ENCODE assay signal across 14 cellular contexts in the genomic region with DNA sequence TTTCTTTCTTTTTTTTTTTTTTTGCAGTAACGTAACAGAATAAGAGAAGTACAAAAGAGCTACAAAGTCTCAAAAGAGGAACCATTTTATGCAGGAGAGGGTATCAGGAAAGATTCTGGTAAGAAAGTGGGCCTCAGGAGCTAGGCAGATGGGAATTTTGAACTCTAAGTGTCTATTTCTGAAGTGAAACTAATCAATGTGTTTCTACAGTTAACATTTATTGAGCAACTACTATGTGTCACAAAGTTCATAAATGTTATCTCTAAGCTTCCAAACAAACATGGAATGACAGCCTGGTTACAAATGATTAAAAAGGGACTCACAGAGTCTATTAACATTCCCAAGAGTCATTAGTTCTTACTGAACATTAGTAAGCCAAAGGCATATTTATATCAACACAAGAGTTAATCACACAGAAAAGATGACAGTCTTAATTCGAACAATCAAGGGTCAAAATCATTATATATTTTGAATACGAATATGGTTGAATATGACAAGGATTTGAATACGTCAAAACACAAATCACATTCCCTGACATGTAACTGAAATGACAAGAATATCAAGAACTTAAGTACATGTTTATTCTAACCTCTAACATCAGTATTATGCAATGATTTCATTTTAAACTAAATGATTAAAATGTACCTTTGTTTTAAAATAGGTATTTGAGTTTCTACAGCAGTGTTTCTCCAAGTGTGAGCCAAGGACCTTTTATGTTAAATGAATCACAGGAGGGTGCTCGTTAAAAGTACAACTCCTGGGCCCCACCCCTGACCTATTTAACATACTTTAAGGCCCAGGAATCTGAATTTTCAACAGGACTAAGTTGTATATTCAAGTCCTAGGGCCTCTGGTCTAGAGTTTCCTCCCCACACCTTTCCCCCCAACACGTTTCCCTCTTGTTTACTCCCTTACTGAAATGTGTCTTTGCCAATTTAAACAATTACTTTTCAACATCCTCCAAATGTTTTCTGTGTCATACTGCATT.
DNase-seq lines count a peak whose midpoint lies in the region; ATAC-seq, FAIRE-seq and TF ChIP-seq lines count a peak whose summit lies in the region.
"Had no signal": no experiment of that assay in that cellular context is flagged by ENCODE, and none has a peak within 500 bp of the region (broad histone marks: within the 10 kb centered on the region; RNA-seq: fewer than 3 reads in every experiment).

No MANE protein-coding gene starts in this region.

- H3K9ac ChIP-seq in K562 (ENCODE audit: insufficient read depth in 1 of 2, low read depth in 2 of 2, low read length in 2 of 2) (no peak overlapping the region), muscle layer of colon (ENCODE audit: low read length) (no peak overlapping the region), mesenchymal stem cell (ENCODE audit: low read length) (no peak overlapping the region)
- H3K9ac ChIP-seq: parathyroid adenoma had no signal

- H3K27ac ChIP-seq in K562 (ENCODE audit: extremely low read depth, low read depth, low read length) (no peak overlapping the region), muscle layer of colon (ENCODE audit: low read depth, low read length) (peak overlapping the region; percentile 27), mesenchymal stem cell (ENCODE audit: low read length, poor library complexity, severe bottlenecking) (no peak overlapping the region), vagina (no peak overlapping the region)
- H3K27ac ChIP-seq: parathyroid adenoma had no signal

- H3K4me3 ChIP-seq in K562 (no peak overlapping the region), muscle layer of colon (ENCODE audit: low read depth in 1 of 2, low read length in 2 of 2) (no peak overlapping the region), mesenchymal stem cell (ENCODE audit: insufficient read depth in 1 of 2, low read depth in 1 of 2, low read length in 2 of 2) (no peak overlapping the region), vagina (no peak overlapping the region)

- H3K4me2 ChIP-seq in K562 (ENCODE audit: insufficient read depth, low read length): no peak overlapping the region
- H3K4me2 ChIP-seq in mesenchymal stem cell (ENCODE audit: low read length, poor library complexity, severe bottlenecking): no peak overlapping the region

- H4K91ac ChIP-seq in mesenchymal stem cell (ENCODE audit: low read length): no peak overlapping the region

- H4K8ac ChIP-seq in mesenchymal stem cell (ENCODE audit: low read length): no peak overlapping the region

- H3K36me3 ChIP-seq in K562 (ENCODE audit: control insufficient read depth, insufficient read depth, low read length) (no peaks in the 10 kb centered on the region), muscle layer of colon (ENCODE audit: insufficient read depth, low read length) (no peaks in the 10 kb centered on the region), mesenchymal stem cell (ENCODE audit: control insufficient read depth in 1 of 2, insufficient read depth in 2 of 2, low read depth in 1 of 2, low read length in 2 of 2) (no peaks in the 10 kb centered on the region), vagina (no peaks in the 10 kb centered on the region)

- peaks cover 29% of the 10 kb centered on the region for H3K79me1 ChIP-seq in mesenchymal stem cell (replicated peaks; ENCODE audit: low read length, poor library complexity, severe bottlenecking)

- peak; percentile 37 for FAIRE-seq in GM19239 (lab: Jason Lieb, UNC)
- no peak for FAIRE-seq in K562 (lab: Jason Lieb, UNC)

- H3K4ac ChIP-seq in mesenchymal stem cell (ENCODE audit: low read depth in 1 of 2, low read length in 2 of 2): no peak overlapping the region

- no peak overlapping the region for H2AFZ ChIP-seq in K562 (ENCODE audit: low read depth, low read length)
- no peak overlapping the region for H2AFZ ChIP-seq in mesenchymal stem cell (ENCODE audit: low read depth, low read length)
- H2AFZ ChIP-seq: parathyroid adenoma had no signal

- WGBS in K562 (ENCODE audit: insufficient coverage, low coverage, missing lambda C conversion rate): 1% methylated on average over 5 of the region's 6 CpGs
- 46% methylated on average over 2 of the region's 6 CpGs for WGBS in mesenchymal stem cell

- no peak overlapping the region for H3K23ac ChIP-seq in mesenchymal stem cell (ENCODE audit: low read length in 2 of 2)

- ATAC-seq in K562: no peak
- ATAC-seq: SK-N-SH treated with all-trans-retinoic acid at 6 μM for 48 hours had no signal

- TF ChIP-seq POLR2A in K562 (conservative IDR thresholded peaks at IDR 0.05): no peak
- no peak for TF ChIP-seq POLR2A in vagina (IDR thresholded peaks at IDR 0.05)

- no peak overlapping the region for H3K14ac ChIP-seq in mesenchymal stem cell (ENCODE audit: low read length in 2 of 2)

- H3K4me1 ChIP-seq in K562 (replicated peaks in 1 of 2; ENCODE audit: control insufficient read depth in 2 of 2, insufficient read depth in 2 of 2, low read length in 2 of 2) (no peaks in the 10 kb centered on the region), muscle layer of colon (ENCODE audit: insufficient read depth, low read length) (peaks cover 76% of the 10 kb centered on the region), mesenchymal stem cell (ENCODE audit: control insufficient read depth, insufficient read depth, low read depth, low read length) (peaks cover 4% of the 10 kb centered on the region), vagina (peaks cover 83% of the 10 kb centered on the region)

- H2BK120ac ChIP-seq in mesenchymal stem cell (ENCODE audit: low read depth, low read length): no peak overlapping the region

- H2BK5ac ChIP-seq in mesenchymal stem cell (ENCODE audit: low read depth, low read length, poor library complexity, severe bottlenecking): no peak overlapping the region

- no peak overlapping the region for H2BK15ac ChIP-seq in mesenchymal stem cell (ENCODE audit: low read depth, poor library complexity, severe bottlenecking)

- DNase-seq in GM19239 (ENCODE audit: insufficient read length, low spot score) (no peak), NCI-H69 (lab: John Stamatoyannopoulos, UW) (peak; percentile 13), K562 (ENCODE audit: extremely low read depth in 1 of 4, low spot score in 3 of 4) (no peak), mesenchymal stem cell (no peak), GM19240 (ENCODE audit: insufficient read length, low spot score) (no peak), vagina (ENCODE audit: extremely low spot score in 2 of 2) (no peak), kidney tubule cell (ENCODE audit: low spot score) (no peak)
- DNase-seq: aorta, endodermal cell, NCI-H146, NCI-H748 treated with DMSO at 0.1 percent for 48 hours had no signal

- no peaks in the 10 kb centered on the region for H3K9me1 ChIP-seq in K562 (ENCODE audit: control insufficient read depth, insufficient read depth, low read length)

- no peaks in the 10 kb centered on the region for H3K79me2 ChIP-seq in K562 (ENCODE audit: control insufficient read depth, insufficient read depth, low read length)

- CTCF ChIA-PET in K562 (lab: Yijun Ruan, JAX; ENCODE audit: low intra/inter-chr PET ratio): no interaction called here

- H3K9me3 ChIP-seq in K562 (replicated peaks; ENCODE audit: control insufficient read depth, insufficient read depth, low read depth, low read length) (no peaks in the 10 kb centered on the region), muscle layer of colon (ENCODE audit: low read length) (no peaks in the 10 kb centered on the region), mesenchymal stem cell (ENCODE audit: control insufficient read depth, low read length) (no peaks in the 10 kb centered on the region), vagina (no peaks in the 10 kb centered on the region)

- no peak for TF ChIP-seq RAD21 in K562 (CRISPR knock-in tag; conservative IDR thresholded peaks at IDR 0.05 in 1 of 2, IDR thresholded peaks at IDR 0.05 in 1 of 2)

- in situ Hi-C loops in K562 (cut with MboI): no loop called here

- no peak for TF ChIP-seq EP300 in K562 (IDR thresholded peaks at IDR 0.05; ENCODE audit: low read length)

- TF ChIP-seq CTCF in K562 (IDR thresholded peaks at IDR 0.05 in 2 of 3, conservative IDR thresholded peaks at IDR 0.05 in 1 of 3; ENCODE audit: insufficient read depth in 2 of 3, low read depth in 1 of 3, low read length in 3 of 3) (no peak), vagina (IDR thresholded peaks at IDR 0.05) (no peak)

- no peaks in the 10 kb centered on the region for H4K20me1 ChIP-seq in K562 (replicated peaks; ENCODE audit: control insufficient read depth, insufficient read depth, low read length)

- BruUV-seq in K562 (replicated peaks; lab: Mats Ljungman, UMichigan): no TSS peak

- intact Hi-C loops in K562 (cut with micrococcal nuclease): no loop called here
- intact Hi-C loops in vagina (cut with DNase I): no loop called here

- H3K27me3 ChIP-seq in K562 (ENCODE audit: control insufficient read depth in 2 of 2, insufficient read depth in 2 of 2, low read length in 2 of 2): no peaks in the 10 kb centered on the region; a peak in 1 of 5 replicates
- no peaks in the 10 kb centered on the region for H3K27me3 ChIP-seq in muscle layer of colon (ENCODE audit: control insufficient read depth in 1 of 2, insufficient read depth in 2 of 2, low read length in 2 of 2)
- H3K27me3 ChIP-seq in mesenchymal stem cell (ENCODE audit: control insufficient read depth in 1 of 2, insufficient read depth in 1 of 2, low read length in 2 of 2): no peaks in the 10 kb centered on the region
- H3K27me3 ChIP-seq in vagina: no peaks in the 10 kb centered on the region

- H2AK5ac ChIP-seq in mesenchymal stem cell (ENCODE audit: low read length, severe bottlenecking): no peak overlapping the region

- no peak overlapping the region for H2BK12ac ChIP-seq in mesenchymal stem cell (ENCODE audit: low read length in 2 of 2)

- POLR2A ChIA-PET in K562 (lab: Yijun Ruan, JAX): no interaction called here

- H3K18ac ChIP-seq in mesenchymal stem cell (ENCODE audit: low read depth in 1 of 2, low read length in 2 of 2): no peak overlapping the region

TF ChIP-seq in K562, 482 proteins besides CTCF, POLR2A, EP300 and RAD21:
- TF ChIP-seq PRMT5 (CRISPR knock-in tag; IDR thresholded peaks at IDR 0.05) (no peak), RBM25 (IDR thresholded peaks at IDR 0.05; ENCODE audit: low read depth, low read length, severe bottlenecking) (peak; percentile 23), CTBP1 (IDR thresholded peaks at IDR 0.05; ENCODE audit: borderline replicate concordance) (no peak), CEBPG (CRISPR knock-in tag; IDR thresholded peaks at IDR 0.05) (no peak), CEBPG (tag; conservative IDR thresholded peaks at IDR 0.05 in 1 of 2, IDR thresholded peaks at IDR 0.05 in 1 of 2) (peak in 1 of 2 experiments; percentile 69; a peak in 2 of 4 replicates)
